ENCODE assay signal across 2 cellular contexts in genomic region chr3:5071061-5071460, GRCh38.
TF ChIP-seq lines count a peak whose summit lies in the region.

No MANE protein-coding gene starts in this region.

TF ChIP-seq in IMR-90, 13 proteins besides CTCF, POLR2A, EP300 and RAD21:
- no peak for TF ChIP-seq ELK1 (IDR thresholded peaks at IDR 0.05; ENCODE audit: borderline replicate concordance, low read depth, low read length)
- TF ChIP-seq RCOR1 (IDR thresholded peaks at IDR 0.05; ENCODE audit: insufficient replicate concordance, low read length) = no peak
- TF ChIP-seq, protein P1, sequence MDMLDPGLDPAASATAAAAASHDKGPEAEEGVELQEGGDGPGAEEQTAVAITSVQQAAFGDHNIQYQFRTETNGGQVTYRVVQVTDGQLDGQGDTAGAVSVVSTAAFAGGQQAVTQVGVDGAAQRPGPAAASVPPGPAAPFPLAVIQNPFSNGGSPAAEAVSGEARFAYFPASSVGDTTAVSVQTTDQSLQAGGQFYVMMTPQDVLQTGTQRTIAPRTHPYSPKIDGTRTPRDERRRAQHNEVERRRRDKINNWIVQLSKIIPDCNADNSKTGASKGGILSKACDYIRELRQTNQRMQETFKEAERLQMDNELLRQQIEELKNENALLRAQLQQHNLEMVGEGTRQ (IDR thresholded peaks at IDR 0.05; ENCODE audit: low read depth, low read length) = no peak
- TF ChIP-seq MAFK (IDR thresholded peaks at IDR 0.05; ENCODE audit: low read depth, low read length) = no peak
- no peak for TF ChIP-seq RFX5 (IDR thresholded peaks at IDR 0.05; ENCODE audit: low read depth, low read length)
- no peak for TF ChIP-seq MAZ (IDR thresholded peaks at IDR 0.05; ENCODE audit: borderline replicate concordance, low read depth, low read length)
- no peak for TF ChIP-seq NFE2L2 (IDR thresholded peaks at IDR 0.05; ENCODE audit: low read depth, low read length)
- no peak for TF ChIP-seq FOS (IDR thresholded peaks at IDR 0.05; ENCODE audit: low read depth, low read length)
- TF ChIP-seq BHLHE40 (IDR thresholded peaks at IDR 0.05; ENCODE audit: low read depth, low read length) = no peak
- no peak for TF ChIP-seq CEBPB (IDR thresholded peaks at IDR 0.05; ENCODE audit: low read depth, low read length)
- no peak for TF ChIP-seq SMC3 (IDR thresholded peaks at IDR 0.05; ENCODE audit: low read depth, low read length)
- TF ChIP-seq MXI1 (IDR thresholded peaks at IDR 0.05; ENCODE audit: borderline replicate concordance, low read depth, low read length) = no peak
- TF ChIP-seq CHD1 (IDR thresholded peaks at IDR 0.05; ENCODE audit: low read depth, low read length) = no peak

TF ChIP-seq in GM12878, 131 proteins besides CTCF, POLR2A, EP300 and RAD21:
- TF ChIP-seq STAT3 (IDR thresholded peaks at IDR 0.05; ENCODE audit: low read depth, low read length) (no peak), DPF2 (IDR thresholded peaks at IDR 0.05) (no peak), RB1 (IDR thresholded peaks at IDR 0.05; ENCODE audit: borderline replicate concordance) (no peak), PKNOX1 (IDR thresholded peaks at IDR 0.05) (no peak), BACH1 (IDR thresholded peaks at IDR 0.05; ENCODE audit: borderline replicate concordance) (no peak), SUPT20H (IDR thresholded peaks at IDR 0.05; ENCODE audit: borderline replicate concordance, control insufficient read depth, low read depth, low read length) (no peak), CEBPZ (IDR thresholded peaks at IDR 0.05; ENCODE audit: low read depth, low read length) (no peak), ZBED1 (IDR thresholded peaks at IDR 0.05; ENCODE audit: borderline replicate concordance) (no peak), CEBPB (IDR thresholded peaks at IDR 0.05; ENCODE audit: borderline replicate concordance in 1 of 2, low read depth in 2 of 2, low read length in 2 of 2) (no peak), EED (IDR thresholded peaks at IDR 0.05; ENCODE audit: low read depth) (no peak)
- TF ChIP-seq, protein P2, sequence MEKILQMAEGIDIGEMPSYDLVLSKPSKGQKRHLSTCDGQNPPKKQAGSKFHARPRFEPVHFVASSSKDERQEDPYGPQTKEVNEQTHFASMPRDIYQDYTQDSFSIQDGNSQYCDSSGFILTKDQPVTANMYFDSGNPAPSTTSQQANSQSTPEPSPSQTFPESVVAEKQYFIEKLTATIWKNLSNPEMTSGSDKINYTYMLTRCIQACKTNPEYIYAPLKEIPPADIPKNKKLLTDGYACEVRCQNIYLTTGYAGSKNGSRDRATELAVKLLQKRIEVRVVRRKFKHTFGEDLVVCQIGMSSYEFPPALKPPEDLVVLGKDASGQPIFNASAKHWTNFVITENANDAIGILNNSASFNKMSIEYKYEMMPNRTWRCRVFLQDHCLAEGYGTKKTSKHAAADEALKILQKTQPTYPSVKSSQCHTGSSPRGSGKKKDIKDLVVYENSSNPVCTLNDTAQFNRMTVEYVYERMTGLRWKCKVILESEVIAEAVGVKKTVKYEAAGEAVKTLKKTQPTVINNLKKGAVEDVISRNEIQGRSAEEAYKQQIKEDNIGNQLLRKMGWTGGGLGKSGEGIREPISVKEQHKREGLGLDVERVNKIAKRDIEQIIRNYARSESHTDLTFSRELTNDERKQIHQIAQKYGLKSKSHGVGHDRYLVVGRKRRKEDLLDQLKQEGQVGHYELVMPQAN (conservative IDR thresholded peaks at IDR 0.05) = no peak
